ENCODE assay signal across 18 cellular contexts in genomic region chr15:89670985-89671560, GRCh38. TPM values are rescaled to one million over a fixed set of nuclear protein-coding genes. Genes with fewer than 3 reads are reported as not detected.
DNase-seq lines count a peak whose midpoint lies in the region; TF ChIP-seq lines count a peak whose summit lies in the region.
"Had no signal": no experiment of that assay in that cellular context is flagged by ENCODE, and none has a peak within 500 bp of the region (broad histone marks: within the 10 kb centered on the region; RNA-seq: fewer than 3 reads in every experiment).

No MANE protein-coding gene starts in this region.

- no peak overlapping the region for H3K4me2 ChIP-seq in hepatocyte
- H3K4me2 ChIP-seq: BLaER1 treated with 17β-estradiol and CSF1 and Interleukin-3, amounts not matched to agents 10 nM and 100 nM had no signal

- H3K4me3 ChIP-seq in H7 (ENCODE audit: insufficient read depth, low read depth, low read length): no peak overlapping the region
- no peak overlapping the region for H3K4me3 ChIP-seq in Peyer's patch
- no peak overlapping the region for H3K4me3 ChIP-seq in hepatocyte
- peak overlapping the region in 1 of 5 donors; percentile 36 for H3K4me3 ChIP-seq in subcutaneous abdominal adipose tissue (ENCODE audit: low read depth in 1 of 5, low read length in 5 of 5)
- H3K4me3 ChIP-seq: BLaER1 treated with 17β-estradiol and CSF1 and Interleukin-3, amounts not matched to agents 10 nM and 100 nM; GM12878 had no signal

- H2AFZ ChIP-seq in hepatocyte: no peak overlapping the region

- no peak for TF ChIP-seq CTCF in Peyer's patch (IDR thresholded peaks at IDR 0.05)
- no peak for TF ChIP-seq CTCF in hepatocyte (IDR thresholded peaks at IDR 0.05; ENCODE audit: poor library complexity)

- H3K79me2 ChIP-seq in hepatocyte: no peaks in the 10 kb centered on the region

- H3K9me2 ChIP-seq in hepatocyte (replicated peaks; ENCODE audit: insufficient read depth): no peaks in the 10 kb centered on the region

- H3K27me3 ChIP-seq in H7 (ENCODE audit: control insufficient read depth, insufficient read depth, low read length): peaks cover 1% of the 10 kb centered on the region; the same call in 1 of the 2 replicates
- H3K27me3 ChIP-seq in Peyer's patch: no peaks in the 10 kb centered on the region
- H3K27me3 ChIP-seq in hepatocyte: no peaks in the 10 kb centered on the region
- no peaks in the 10 kb centered on the region for H3K27me3 ChIP-seq in subcutaneous abdominal adipose tissue (ENCODE audit: control insufficient read depth in 5 of 5, insufficient read depth in 4 of 5, low read length in 5 of 5)

- 88% methylated on average over 12 of the region's 12 CpGs for WGBS in hepatocyte (ENCODE audit: low lambda C conversion rate, missing lambda C conversion rate)

- peak in 1 of 2 donors; percentile 15 for TF ChIP-seq POLR2A in Peyer's patch (IDR thresholded peaks at IDR 0.05)

- H4K20me1 ChIP-seq in hepatocyte (ENCODE audit: insufficient read depth, poor library complexity, severe bottlenecking): no peaks in the 10 kb centered on the region

- DNase-seq in H7: peak; percentile 30
- peak in 2 of 3 donors; percentile 57 to 72 for DNase-seq in Peyer's patch
- DNase-seq in hepatocyte (ENCODE audit: low spot score): peak; percentile 48
- no peak for DNase-seq in NCI-H748 treated with DMSO at 0.1 percent for 48 hours (lab: John Stamatoyannopoulos, UW)
- no peak for DNase-seq in amniotic stem cell (lab: John Stamatoyannopoulos, UW)
- DNase-seq in EL: no peak
- DNase-seq: ACHN; Calu3; CD4-positive, alpha-beta T cell; DMS 273 treated with DMSO at 0.1 percent for 48 hours; GOT3; HCEC 1CT; HFFc6 had no signal

- peak overlapping the region in 1 of 5 donors; percentile 26 for H3K9ac ChIP-seq in subcutaneous abdominal adipose tissue (ENCODE audit: low read length in 5 of 5)
- H3K9ac ChIP-seq: BLaER1 treated with 17β-estradiol and CSF1 and Interleukin-3, amounts not matched to agents 10 nM and 100 nM had no signal

- H3K36me3 ChIP-seq in H7 (replicated peaks; ENCODE audit: control insufficient read depth, insufficient read depth, low read length) (no peaks in the 10 kb centered on the region), Peyer's patch (no peaks in the 10 kb centered on the region), hepatocyte (replicated peaks; ENCODE audit: insufficient read depth, low read depth) (no peaks in the 10 kb centered on the region), subcutaneous abdominal adipose tissue (ENCODE audit: control insufficient read depth in 5 of 5, insufficient read depth in 5 of 5, low read length in 5 of 5) (peaks cover 0 to 82% (median 69%) of the 10 kb centered on the region in 5 donors)
- H3K36me3 ChIP-seq: BLaER1 treated with 17β-estradiol and CSF1 and Interleukin-3, amounts not matched to agents 10 nM and 100 nM had no signal

- H3K4me1 ChIP-seq in Peyer's patch: peaks cover 0 to 5% (median 0%) of the 10 kb centered on the region in 4 donors
- peaks cover 3% of the 10 kb centered on the region for H3K4me1 ChIP-seq in hepatocyte (ENCODE audit: insufficient read depth)
- peaks cover 7 to 99% (median 79%) of the 10 kb centered on the region in 5 donors for H3K4me1 ChIP-seq in subcutaneous abdominal adipose tissue (ENCODE audit: control insufficient read depth in 5 of 5, insufficient read depth in 5 of 5, low read length in 5 of 5)

- H3K9me3 ChIP-seq in Peyer's patch: no peaks in the 10 kb centered on the region
- no peaks in the 10 kb centered on the region for H3K9me3 ChIP-seq in hepatocyte (ENCODE audit: low read depth)
- no peaks in the 10 kb centered on the region for H3K9me3 ChIP-seq in subcutaneous abdominal adipose tissue (ENCODE audit: control insufficient read depth in 5 of 5, low read length in 5 of 5)
- H3K9me3 ChIP-seq: BLaER1 treated with 17β-estradiol and CSF1 and Interleukin-3, amounts not matched to agents 10 nM and 100 nM had no signal

- H3K27ac ChIP-seq in Peyer's patch (peak overlapping the region in 2 of 4 donors; percentile 11 to 75), hepatocyte (no peak overlapping the region), subcutaneous abdominal adipose tissue (ENCODE audit: low read depth, low read length) (peak overlapping the region; percentile 46)
- H3K27ac ChIP-seq: BLaER1 treated with 17β-estradiol and CSF1 and Interleukin-3, amounts not matched to agents 10 nM and 100 nM had no signal

RNA-seq across cellular contexts. Expression of gene PLIN1, which starts 8.1 kb away (rescaled TPM):
- total RNA-seq in H7 (2014; rRNA removed; shearing (Covaris generic)): 0.18 TPM in 1 of 2 replicates, not detected in the other
- total RNA-seq in Peyer's patch (10 to 100 TPM in 1 of 4 donors, 1 to 10 TPM in 2, not detected in 1; 7.5 to 10.1 (median 8.9) TPM), hepatocyte (3.5 and 6.3 TPM in 2 replicates)
- polyA plus RNA-seq in hepatocyte: 2.6 and 6.8 TPM in 2 replicates
- total RNA-seq: A172, HFFc6, HT1080 had no signal

RNA-seq across cellular contexts. Expression of gene KIF7, which starts 15.8 kb away (rescaled TPM):
- 7.8 and 9.0 TPM in 2 replicates for total RNA-seq in H7 (2014; rRNA removed; shearing (Covaris generic))
- total RNA-seq in Peyer's patch (10 to 100 TPM in 1 of 4 donors, 1 to 10 TPM in 3; 1.1 to 13.2 (median 2.3) TPM), hepatocyte (3.0 and 5.3 TPM in 2 replicates)
- polyA plus RNA-seq in hepatocyte: 3.1 and 5.0 TPM in 2 replicates

RNA-seq across cellular contexts. Expression of gene PEX11A, which starts 19.5 kb away (rescaled TPM):
- 1.3 and 1.6 TPM in 2 replicates for total RNA-seq in H7 (2014; rRNA removed; shearing (Covaris generic))
- total RNA-seq in Peyer's patch: 10 to 100 TPM in 3 of 4 donors, 1 to 10 TPM in 1; 4.1 to 50.8 (median 15.7) TPM
- 10.7 and 12.7 TPM in 2 replicates for total RNA-seq in hepatocyte
- polyA plus RNA-seq in hepatocyte: 7.6 and 10.0 TPM in 2 replicates

RNA-seq across cellular contexts. Expression of gene WDR93, which starts 19.5 kb away (rescaled TPM):
- total RNA-seq in H7 (2014; rRNA removed; shearing (Covaris generic)): not detected in 2 replicates
- 1 to 10 TPM in 1 of 4 donors, not detected in 3; 1.0 TPM for total RNA-seq in Peyer's patch
- 0.13 TPM in 1 of 2 replicates, not detected in the other for total RNA-seq in hepatocyte
- polyA plus RNA-seq in hepatocyte: 0.57 TPM in 1 of 2 replicates, not detected in the other
- total RNA-seq: A172; Calu3; CD4-positive, alpha-beta T cell; GM12878; HT1080 had no signal
- polyA plus RNA-seq: GM12878 had no signal

Comparison
In these comparisons a context has a peak if more than half of its experiments do, and no peak if none do; other contexts are left out.
1. DNase-seq: peak in H7 (single experiment), Peyer's patch (2 of 3) and hepatocyte (single experiment); none in NCI-H748 treated with DMSO at 0.1 percent for 48 hours (single experiment), amniotic stem cell (single experiment) and EL (single experiment).